ENCODE assay signal across 8 cellular contexts in genomic region chr5:93583799-93584530, GRCh38. TPM values are rescaled to one million over a fixed set of nuclear protein-coding genes. Genes with fewer than 3 reads are reported as not detected.
DNase-seq lines count a peak whose midpoint lies in the region; ATAC-seq and TF ChIP-seq lines count a peak whose summit lies in the region.

No MANE protein-coding gene starts in this region.

- H3K4me1 Mint-ChIP-seq in activated naive CD8-positive, alpha-beta T cell treated with anti-CD3 and anti-CD28 coated beads, Interleukin-2, amount 10 ng/mL, durations not matched to agents 7 days and 5 days: peaks cover 25% of the 10 kb centered on the region

- POLR2A ChIA-PET in activated naive CD8-positive, alpha-beta T cell treated with anti-CD3 and anti-CD28 coated beads, Interleukin-2, amount 10 ng/mL, durations not matched to agents 7 days and 5 days (lab: Charles Lee): no interaction called here

- TF ChIP-seq CTCF in right atrium auricular region (IDR thresholded peaks at IDR 0.05) (no peak), sigmoid colon (IDR thresholded peaks at IDR 0.05) (no peak)

- no peak for TF ChIP-seq EP300 in sigmoid colon (IDR thresholded peaks at IDR 0.05)

- peak; percentile 51 for ATAC-seq in GM21526 (IDR thresholded peaks at IDR 0.05; ENCODE audit: low FRiP score, unreplicated experiment)
- ATAC-seq in activated naive CD8-positive, alpha-beta T cell treated with anti-CD3 and anti-CD28 coated beads, Interleukin-2, amount 10 ng/mL, durations not matched to agents 7 days and 5 days (ENCODE audit: low read depth): peak; percentile 19

- H3K4me3 ChIP-seq in right atrium auricular region: peak overlapping the region; percentile 66 to 72
- peak overlapping the region; percentile 39 to 63 (median 58) for H3K4me3 ChIP-seq in sigmoid colon

- intact Hi-C loops in sigmoid colon (cut with DNase I): loop anchor here (5.0 to 10.0 kb wide), 3 partner anchors 38 to 531 kb away; a partner anchor contains a TSS

- H3K9me3 ChIP-seq in right atrium auricular region (no peaks in the 10 kb centered on the region), sigmoid colon (no peaks in the 10 kb centered on the region)

- H3K36me3 Mint-ChIP-seq in activated naive CD8-positive, alpha-beta T cell treated with anti-CD3 and anti-CD28 coated beads, Interleukin-2, amount 10 ng/mL, durations not matched to agents 7 days and 5 days: peaks cover 7% of the 10 kb centered on the region

- no peak for TF ChIP-seq POLR2A in sigmoid colon (IDR thresholded peaks at IDR 0.05)

- DNase-seq in DMS153 (lab: John Stamatoyannopoulos, UW) (peak; percentile 25), DMS153 treated with DMSO at 0.1 percent for 48 hours (lab: John Stamatoyannopoulos, UW; ENCODE audit: unreplicated experiment) (no peak), NCI-H1105 (lab: John Stamatoyannopoulos, UW) (peak; percentile 49), right atrium auricular region (ENCODE audit: low spot score) (peak; percentile 58), sigmoid colon (peak; percentile 71), COR-L47 (lab: John Stamatoyannopoulos, UW) (no peak)
- peak; percentile 66 for DNase-seq in activated naive CD8-positive, alpha-beta T cell treated with anti-CD3 and anti-CD28 coated beads, Interleukin-2, amount 10 ng/mL, durations not matched to agents 7 days and 5 days

- H3K27ac Mint-ChIP-seq in activated naive CD8-positive, alpha-beta T cell treated with anti-CD3 and anti-CD28 coated beads, Interleukin-2, amount 10 ng/mL, durations not matched to agents 7 days and 5 days: no peak overlapping the region

- H3K4me3 Mint-ChIP-seq in activated naive CD8-positive, alpha-beta T cell treated with anti-CD3 and anti-CD28 coated beads, Interleukin-2, amount 10 ng/mL, durations not matched to agents 7 days and 5 days: peak overlapping the region; percentile 56

- H3K4me1 ChIP-seq in right atrium auricular region: peaks cover 0 to 19% of the 10 kb centered on the region in 2 donors
- peaks cover 0 to 50% (median 45%) of the 10 kb centered on the region in 4 donors for H3K4me1 ChIP-seq in sigmoid colon

- peak overlapping the region; percentile 73 to 76 for H3K27ac ChIP-seq in right atrium auricular region
- H3K27ac ChIP-seq in sigmoid colon: peak overlapping the region; percentile 66 to 90 (median 73)

- H3K36me3 ChIP-seq in right atrium auricular region (peaks cover 4% of the 10 kb centered on the region), sigmoid colon (no peaks in the 10 kb centered on the region)

- H3K27me3 ChIP-seq in right atrium auricular region: no peaks in the 10 kb centered on the region
- H3K27me3 ChIP-seq in sigmoid colon: peaks cover 9 to 92% (median 51%) of the 10 kb centered on the region in 3 donors

- peaks cover 4% of the 10 kb centered on the region for H3K9me3 Mint-ChIP-seq in activated naive CD8-positive, alpha-beta T cell treated with anti-CD3 and anti-CD28 coated beads, Interleukin-2, amount 10 ng/mL, durations not matched to agents 7 days and 5 days

- peaks cover 45% of the 10 kb centered on the region for H3K27me3 Mint-ChIP-seq in activated naive CD8-positive, alpha-beta T cell treated with anti-CD3 and anti-CD28 coated beads, Interleukin-2, amount 10 ng/mL, durations not matched to agents 7 days and 5 days

- 1% methylated on average over 103 of the region's 103 CpGs for WGBS in sigmoid colon, 2 donors

RNA-seq across cellular contexts. Expression of gene NR2F1, which starts 0.9 kb away (rescaled TPM):
- total RNA-seq in activated naive CD8-positive, alpha-beta T cell treated with anti-CD3 and anti-CD28 coated beads, Interleukin-2, amount 10 ng/mL, durations not matched to agents 7 days and 5 days: not detected
- 10 to 100 TPM; 35.3 to 37.6 TPM for total RNA-seq in right atrium auricular region
- 10 to 100 TPM; 16.3 to 24.1 (median 17.5) TPM for total RNA-seq in sigmoid colon
- 1 to 10 TPM; 1.4 to 8.4 (median 7.6) TPM for polyA plus RNA-seq in sigmoid colon

RNA-seq across cellular contexts. Expression of gene NR2F1-AS1, which starts 2.9 kb away (rescaled TPM):
- total RNA-seq in activated naive CD8-positive, alpha-beta T cell treated with anti-CD3 and anti-CD28 coated beads, Interleukin-2, amount 10 ng/mL, durations not matched to agents 7 days and 5 days: not detected
- total RNA-seq in right atrium auricular region: 10 to 100 TPM in 1 of 2 donors, 1 to 10 TPM in 1; 7.1 to 11.0 TPM
- 10 to 100 TPM in 1 of 4 donors, 1 to 10 TPM in 3; 6.7 to 15.2 (median 9.1) TPM for total RNA-seq in sigmoid colon
- 1 to 10 TPM; 1.4 to 9.0 (median 3.2) TPM for polyA plus RNA-seq in sigmoid colon

Comparison
In these comparisons a context has a peak if more than half of its experiments do, and no peak if none do; other contexts are left out.
1. DNase-seq: peak in DMS153 (single experiment), NCI-H1105 (single experiment), activated naive CD8-positive, alpha-beta T cell treated with anti-CD3 and anti-CD28 coated beads, Interleukin-2, amount 10 ng/mL, durations not matched to agents 7 days and 5 days (single experiment), right atrium auricular region (single experiment) and sigmoid colon (single experiment); none in DMS153 treated with DMSO at 0.1 percent for 48 hours (single experiment) and COR-L47 (single experiment).
2. RNA of gene NR2F1, which starts 0.9 kb away (total RNA-seq): 35.3 to 37.6 TPM in right atrium auricular region and 16.3 to 24.1 TPM in sigmoid colon; not detected in activated naive CD8-positive, alpha-beta T cell treated with anti-CD3 and anti-CD28 coated beads, Interleukin-2, amount 10 ng/mL, durations not matched to agents 7 days and 5 days; every median in the first group is over 10 times any median in the second.
3. RNA of gene NR2F1-AS1, which starts 2.9 kb away (total RNA-seq): 7.1 to 11.0 TPM in right atrium auricular region and 6.7 to 15.2 TPM in sigmoid colon; not detected in activated naive CD8-positive, alpha-beta T cell treated with anti-CD3 and anti-CD28 coated beads, Interleukin-2, amount 10 ng/mL, durations not matched to agents 7 days and 5 days; every median in the first group is over 4 times any median in the second.